In genomic region chr1:54406339-54407181, GRCh38 we compare ENCODE assay signal across 8 cellular contexts. TPM values are rescaled to one million over a fixed set of nuclear protein-coding genes. Genes with fewer than 3 reads are reported as not detected.
DNase-seq lines count a peak whose midpoint lies in the region; ATAC-seq, FAIRE-seq and TF ChIP-seq lines count a peak whose summit lies in the region.

SSBP3 (minus strand) TSS chr1:54406394.

- H3K4me3 ChIP-seq in esophagus (ENCODE audit: low read depth in 1 of 2, low read length in 2 of 2) (peak within 1 kb of the TSS; percentile 61 to 78), muscle layer of duodenum (ENCODE audit: low read depth in 1 of 2, low read length in 2 of 2) (peak within 1 kb of the TSS; percentile 79 to 84)

- H3K27ac ChIP-seq in esophagus (ENCODE audit: low read depth in 2 of 2, low read length in 1 of 2): peak within 1 kb of the TSS; percentile 78 to 96
- H3K27ac ChIP-seq in muscle layer of duodenum (ENCODE audit: low read length): peak within 1 kb of the TSS; percentile 73

- peaks cover 39 to 47% (median 44%) of the 10 kb centered on the region in 3 donors for H3K4me1 Mint-ChIP-seq in IgD-negative memory B cell
- peaks cover 67% of the 10 kb centered on the region for H3K4me1 Mint-ChIP-seq in activated T-cell treated with anti-CD3 and anti-CD28 coated beads, Interleukin-2, amount 50 U/mL, for 24 hours (ENCODE audit: low read depth)

- H3K27me3 ChIP-seq in esophagus (ENCODE audit: control insufficient read depth in 1 of 2, insufficient read depth in 2 of 2, low read length in 2 of 2) (no peaks in the 10 kb centered on the region), muscle layer of duodenum (ENCODE audit: low read depth, low read length) (no peaks in the 10 kb centered on the region)

- H3K4me1 ChIP-seq in esophagus (ENCODE audit: control insufficient read depth in 2 of 2, insufficient read depth in 2 of 2, low read length in 1 of 2) (peaks cover 0 to 23% of the 10 kb centered on the region in 2 donors), muscle layer of duodenum (ENCODE audit: control insufficient read depth in 1 of 2, insufficient read depth in 2 of 2, low read length in 2 of 2) (peaks cover 40 to 45% of the 10 kb centered on the region in 2 donors)

- peak within 1 kb of the TSS; percentile 93 to 100 (median 98) for H3K4me3 Mint-ChIP-seq in IgD-negative memory B cell
- peak within 1 kb of the TSS; percentile 86 for H3K4me3 Mint-ChIP-seq in activated T-cell treated with anti-CD3 and anti-CD28 coated beads, Interleukin-2, amount 50 U/mL, for 24 hours

- peak; percentile 79 for ATAC-seq in GM21526 (IDR thresholded peaks at IDR 0.05; ENCODE audit: low FRiP score, unreplicated experiment)

- H3K27me3 Mint-ChIP-seq in IgD-negative memory B cell: peaks cover 4% of the 10 kb centered on the region
- no peaks in the 10 kb centered on the region for H3K27me3 Mint-ChIP-seq in activated T-cell treated with anti-CD3 and anti-CD28 coated beads, Interleukin-2, amount 50 U/mL, for 24 hours

- H3K27ac Mint-ChIP-seq in IgD-negative memory B cell: peak within 1 kb of the TSS; percentile 96 to 98 (median 96)
- H3K27ac Mint-ChIP-seq in activated T-cell treated with anti-CD3 and anti-CD28 coated beads, Interleukin-2, amount 50 U/mL, for 24 hours: peak within 1 kb of the TSS; percentile 94

- H3K9me3 Mint-ChIP-seq in IgD-negative memory B cell: peaks cover 0 to 1% (median 0%) of the 10 kb centered on the region in 3 donors
- H3K9me3 Mint-ChIP-seq in activated T-cell treated with anti-CD3 and anti-CD28 coated beads, Interleukin-2, amount 50 U/mL, for 24 hours: no peaks in the 10 kb centered on the region

- no peaks in the 10 kb centered on the region for H3K9me3 ChIP-seq in esophagus (ENCODE audit: control insufficient read depth in 2 of 2, insufficient read depth in 1 of 2, low read depth in 1 of 2, low read length in 1 of 2)
- no peaks in the 10 kb centered on the region for H3K9me3 ChIP-seq in muscle layer of duodenum (ENCODE audit: control insufficient read depth in 1 of 2, low read length in 2 of 2)

- 0 to 1% methylated on average over 67 to 100 of the region's 100 CpGs for WGBS in esophagus, 2 donors

- peak; percentile 79 for DNase-seq in D721Med (ENCODE audit: insufficient read length, low spot score)
- peak; percentile 95 for DNase-seq in OCI-M1 (lab: John Stamatoyannopoulos, UW)
- peak; percentile 94 for DNase-seq in activated T-cell treated with anti-CD3 and anti-CD28 coated beads, Interleukin-2, amount 50 U/mL, for 24 hours
- DNase-seq in stimulated activated CD8-positive, alpha-beta memory T cell treated with anti-CD3 and anti-CD28 coated beads, Interleukin-7, amount 100 ng/mL, for 4 hours (ENCODE audit: low read depth in 2 of 2): peak; percentile 71 to 90

- TF ChIP-seq CTCF in D721Med (IDR thresholded peaks at IDR 0.05; ENCODE audit: insufficient read depth, missing control alignments): no peak

- H3K36me3 ChIP-seq in esophagus (ENCODE audit: control insufficient read depth in 2 of 2, insufficient read depth in 2 of 2, low read length in 1 of 2) (no peaks in the 10 kb centered on the region), muscle layer of duodenum (ENCODE audit: control insufficient read depth in 1 of 2, insufficient read depth in 2 of 2, low read length in 2 of 2) (peaks cover 12% of the 10 kb centered on the region in 2 donors)

- peaks cover 3% of the 10 kb centered on the region for H3K36me3 Mint-ChIP-seq in IgD-negative memory B cell
- peaks cover 29% of the 10 kb centered on the region for H3K36me3 Mint-ChIP-seq in activated T-cell treated with anti-CD3 and anti-CD28 coated beads, Interleukin-2, amount 50 U/mL, for 24 hours (ENCODE audit: low read depth)

- no peak for FAIRE-seq in D721Med (lab: Jason Lieb, UNC)

RNA-seq across cellular contexts. Expression of gene SSBP3, which starts in this region (rescaled TPM):
- polyA plus RNA-seq in IgD-negative memory B cell (6.6 TPM), esophagus (10 to 100 TPM; 30.7 to 39.0 TPM)

Comparison
In these comparisons a context has a peak if more than half of its experiments do, and no peak if none do; other contexts are left out.
1. Peak in every context shown above with its lines: DNase-seq, ATAC-seq, H3K4me3 ChIP-seq and H3K27ac ChIP-seq.